In the genomic region with DNA sequence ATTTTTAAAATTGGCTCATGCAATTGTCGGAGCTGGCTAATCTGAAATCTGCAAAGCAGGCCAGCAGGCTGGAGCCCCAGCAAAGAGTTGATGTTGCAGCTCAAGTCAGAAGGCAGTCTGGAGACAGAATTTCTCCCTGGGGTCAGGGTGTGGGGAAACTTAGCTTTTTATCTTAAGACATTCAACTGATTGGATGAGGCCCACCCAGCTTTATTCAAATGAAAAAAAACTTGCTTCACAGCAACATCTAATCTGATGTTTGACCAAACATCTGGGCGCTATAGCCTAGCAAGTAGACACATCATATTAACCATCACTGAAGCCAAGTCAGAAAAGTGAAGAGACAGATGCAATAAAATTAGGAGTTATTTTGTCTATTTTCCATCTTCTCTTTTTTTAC, we compare ENCODE assay signal across 22 cellular contexts.
DNase-seq lines count a peak whose midpoint lies in the region; ATAC-seq and TF ChIP-seq lines count a peak whose summit lies in the region.
"Had no signal": no experiment of that assay in that cellular context is flagged by ENCODE, and none has a peak within 500 bp of the region (broad histone marks: within the 10 kb centered on the region; RNA-seq: fewer than 3 reads in every experiment).

No MANE protein-coding gene starts in this region.

- no TSS peak for BruUV-seq in Calu3 (replicated peaks; lab: Mats Ljungman, UMichigan)

- H3K4me3 ChIP-seq in liver (ENCODE audit: low read depth in 1 of 3, low read length in 3 of 3) (no peak overlapping the region), right lobe of liver (no peak overlapping the region), fibroblast of the aortic adventitia (ENCODE audit: low read depth, low read length) (no peak overlapping the region), left ventricle myocardium inferior (no peak overlapping the region)
- H3K4me3 ChIP-seq: A549; BLaER1 treated with 17β-estradiol and CSF1 and Interleukin-3, amounts not matched to agents 10 nM and 100 nM; GM12878 had no signal

- H3K36me3 ChIP-seq in liver (ENCODE audit: control insufficient read depth in 4 of 4, insufficient read depth in 3 of 4, low read depth in 1 of 4, low read length in 3 of 4) (no peaks in the 10 kb centered on the region), right lobe of liver (no peaks in the 10 kb centered on the region), left ventricle myocardium inferior (no peaks in the 10 kb centered on the region)
- H3K36me3 ChIP-seq: BLaER1 treated with 17β-estradiol and CSF1 and Interleukin-3, amounts not matched to agents 10 nM and 100 nM had no signal

- WGBS in liver, result 80% methylated on average over 2 of the region's 2 CpGs
- 100% methylated on average over 1 of the region's 2 CpGs for WGBS in right lobe of liver (ENCODE audit: insufficient coverage, low coverage, low lambda C conversion rate, missing lambda C conversion rate)

- DNase-seq in right lobe of liver (no peak), fibroblast of the aortic adventitia (ENCODE audit: low read depth) (peak; percentile 32), left ventricle myocardium inferior (no peak), Calu3 (no peak)
- DNase-seq: AML-193; Caco-2; CD4-positive, alpha-beta T cell; CD8-positive, alpha-beta T cell; DMS 273 treated with DMSO at 0.1 percent for 48 hours; DMS153; DMS53; DMS79; DND-41; EL; GDM1 had no signal

- no peak overlapping the region for H3K27ac Mint-ChIP-seq in Calu3 (ENCODE audit: unreplicated experiment)
- H3K27ac Mint-ChIP-seq: B cell; CD4-positive, alpha-beta T cell; CD8-positive, alpha-beta T cell had no signal

- no peaks in the 10 kb centered on the region for H3K27me3 Mint-ChIP-seq in Calu3 (ENCODE audit: unreplicated experiment)
- H3K27me3 Mint-ChIP-seq: CD4-positive, alpha-beta T cell had no signal

- H3K27me3 ChIP-seq in liver (ENCODE audit: control insufficient read depth in 4 of 4, insufficient read depth in 4 of 4, low read length in 3 of 4) (no peaks in the 10 kb centered on the region), right lobe of liver (no peaks in the 10 kb centered on the region), left ventricle myocardium inferior (ENCODE audit: low read depth) (no peaks in the 10 kb centered on the region)
- H3K27me3 ChIP-seq: BLaER1 treated with 17β-estradiol and CSF1 and Interleukin-3, amounts not matched to agents 10 nM and 100 nM had no signal

- H3K36me3 Mint-ChIP-seq in Calu3 (ENCODE audit: insufficient read depth, unreplicated experiment), result no peaks in the 10 kb centered on the region
- H3K36me3 Mint-ChIP-seq: CD8-positive, alpha-beta T cell had no signal

- no peak for TF ChIP-seq RAD21 in liver (IDR thresholded peaks at IDR 0.05)

- ATAC-seq in right lobe of liver, result no peak
- ATAC-seq: A549; CD8-positive, alpha-beta T cell; GM12878 had no signal

- H3K9me3 ChIP-seq in liver (ENCODE audit: control insufficient read depth in 4 of 4, low read length in 3 of 4), result no peaks in the 10 kb centered on the region
- no peaks in the 10 kb centered on the region for H3K9me3 ChIP-seq in right lobe of liver
- H3K9me3 ChIP-seq in left ventricle myocardium inferior (replicated peaks), result no peaks in the 10 kb centered on the region
- H3K9me3 ChIP-seq: A549; BLaER1 treated with 17β-estradiol and CSF1 and Interleukin-3, amounts not matched to agents 10 nM and 100 nM; Caco-2 had no signal

- H3K27ac ChIP-seq in liver (ENCODE audit: low read depth in 1 of 2, low read length in 2 of 2) (peak overlapping the region; percentile 65 to 69), right lobe of liver (no peak overlapping the region), left ventricle myocardium inferior (replicated peaks) (no peak overlapping the region)
- H3K27ac ChIP-seq: 22Rv1; BLaER1 treated with 17β-estradiol and CSF1 and Interleukin-3, amounts not matched to agents 10 nM and 100 nM; C4-2B had no signal

- H3K4me1 ChIP-seq in liver (ENCODE audit: control insufficient read depth in 4 of 4, insufficient read depth in 4 of 4, low read length in 3 of 4), result peaks cover 3 to 17% (median 8%) of the 10 kb centered on the region in 4 donors
- H3K4me1 ChIP-seq in right lobe of liver, result peaks cover 0 to 14% (median 3%) of the 10 kb centered on the region in 4 donors
- no peaks in the 10 kb centered on the region for H3K4me1 ChIP-seq in left ventricle myocardium inferior

- no peak overlapping the region for H3K9ac ChIP-seq in liver (ENCODE audit: low read depth in 1 of 2, low read length in 2 of 2)
- H3K9ac ChIP-seq: BLaER1 treated with 17β-estradiol and CSF1 and Interleukin-3, amounts not matched to agents 10 nM and 100 nM had no signal

- intact Hi-C loops in right lobe of liver (cut with DNase I) (no loop called here), left ventricle myocardium inferior (cut with micrococcal nuclease) (no loop called here), Calu3 (cut with micrococcal nuclease; ENCODE audit: unreplicated experiment) (no loop called here)

- CTCF ChIA-PET in Calu3 (lab: Charles Lee), result no interaction called here

- H3K9me3 Mint-ChIP-seq in Calu3 (ENCODE audit: low read depth, unreplicated experiment), result no peaks in the 10 kb centered on the region
- H3K9me3 Mint-ChIP-seq: CD4-positive, alpha-beta T cell; CD8-positive, alpha-beta T cell had no signal

- H3K4me3 Mint-ChIP-seq in Calu3 (ENCODE audit: low read depth, unreplicated experiment), result no peak overlapping the region
- H3K4me3 Mint-ChIP-seq: B cell; CD4-positive, alpha-beta T cell; CD8-positive, alpha-beta T cell had no signal

- H3K4me1 Mint-ChIP-seq in Calu3 (ENCODE audit: low read depth, unreplicated experiment), result peaks cover 8% of the 10 kb centered on the region
- H3K4me1 Mint-ChIP-seq: B cell had no signal

- no peak for TF ChIP-seq POLR2A in right lobe of liver (IDR thresholded peaks at IDR 0.05)

- TF ChIP-seq CTCF in liver (IDR thresholded peaks at IDR 0.05; ENCODE audit: low read depth, low read length, missing input control) (no peak), right lobe of liver (IDR thresholded peaks at IDR 0.05) (no peak), fibroblast of the aortic adventitia (IDR thresholded peaks at IDR 0.05; ENCODE audit: insufficient read depth, low read length) (no peak), left ventricle myocardium inferior (IDR thresholded peaks at IDR 0.05; ENCODE audit: borderline replicate concordance) (no peak), Calu3 (IDR thresholded peaks at IDR 0.05; ENCODE audit: unreplicated experiment) (no peak)

TF ChIP-seq in liver, 16 proteins besides CTCF, POLR2A, EP300 and RAD21:
- no peak for TF ChIP-seq FOXA2 (IDR thresholded peaks at IDR 0.05)
- no peak for TF ChIP-seq HNF4G (IDR thresholded peaks at IDR 0.05)
- TF ChIP-seq ZBTB33 (IDR thresholded peaks at IDR 0.05), result no peak
- TF ChIP-seq HNF4A (conservative IDR thresholded peaks at IDR 0.05), result no peak
- TF ChIP-seq JUND (IDR thresholded peaks at IDR 0.05), result no peak
- TF ChIP-seq EGR1 (IDR thresholded peaks at IDR 0.05; ENCODE audit: low read depth in 2 of 2), result no peak

Comparison
In these comparisons a context has a peak if more than half of its experiments do, and no peak if none do; other contexts are left out.
1. H3K27ac ChIP-seq: peak in liver (2 of 2); none in right lobe of liver (0 of 3) and left ventricle myocardium inferior (single experiment).